2 cellular contexts compared by ENCODE assay signal in the genomic region with DNA sequence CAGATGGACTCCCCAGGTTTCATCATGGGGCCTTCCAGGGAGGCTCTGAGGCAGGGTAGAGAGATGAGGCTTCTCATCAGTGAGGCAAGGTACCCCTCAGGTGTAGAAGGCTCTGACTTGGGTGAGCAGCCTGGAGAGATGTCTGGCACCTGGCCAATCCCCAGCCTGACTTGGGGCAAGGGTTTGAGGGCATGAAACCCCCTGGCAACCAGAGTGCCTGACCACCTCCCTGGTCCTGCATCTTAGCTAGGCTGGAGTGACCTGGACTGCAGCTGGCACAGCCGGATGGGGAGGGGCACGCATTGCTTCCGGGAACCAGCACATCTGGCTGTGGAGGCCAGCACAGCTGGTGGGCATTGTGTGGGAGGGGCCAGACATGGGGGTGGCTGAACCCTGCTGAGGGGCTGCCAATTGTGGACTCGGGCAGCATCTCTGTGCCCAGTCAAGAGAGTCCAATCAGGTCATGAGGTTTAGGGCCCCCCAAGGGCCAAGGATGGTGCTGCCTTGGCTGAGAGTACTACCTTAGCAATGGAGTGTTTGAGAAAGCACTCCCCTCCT.
TF ChIP-seq lines count a peak whose summit lies in the region.

No MANE protein-coding gene starts in this region.

TF ChIP-seq in IMR-90, 13 proteins besides CTCF, POLR2A, EP300 and RAD21:
- TF ChIP-seq CEBPB (IDR thresholded peaks at IDR 0.05; ENCODE audit: low read depth, low read length) (no peak), MAFK (IDR thresholded peaks at IDR 0.05; ENCODE audit: low read depth, low read length) (no peak), RFX5 (IDR thresholded peaks at IDR 0.05; ENCODE audit: low read depth, low read length) (no peak), USF2 (IDR thresholded peaks at IDR 0.05; ENCODE audit: low read depth, low read length) (no peak), SMC3 (IDR thresholded peaks at IDR 0.05; ENCODE audit: low read depth, low read length) (no peak)
TF ChIP-seq in IMR-90: peak in this region for 0.

TF ChIP-seq in endothelial cell of umbilical vein, 7 proteins besides CTCF, POLR2A, EP300 and RAD21:
- TF ChIP-seq JUN (IDR thresholded peaks at IDR 0.05; ENCODE audit: borderline replicate concordance, insufficient read depth, insufficient read length, low read depth) (no peak), POLR2AphosphoS5 (IDR thresholded peaks at IDR 0.05; ENCODE audit: insufficient read depth, low read depth, low read length) (peak; percentile 32)
